14 cellular contexts compared by ENCODE assay signal in genomic region chr4:158094413-158095110, GRCh38.
DNase-seq lines count a peak whose midpoint lies in the region; ATAC-seq, FAIRE-seq and TF ChIP-seq lines count a peak whose summit lies in the region.
"Had no signal": no experiment of that assay in that cellular context is flagged by ENCODE, and none has a peak within 500 bp of the region (broad histone marks: within the 10 kb centered on the region; RNA-seq: fewer than 3 reads in every experiment).

No MANE protein-coding gene starts in this region.

- 95 to 100% methylated on average over 1 of the region's 1 CpG for WGBS in lung, 2 donors

- no peak for FAIRE-seq in bronchial epithelial cell (lab: Jason Lieb, UNC)

- H3K27me3 ChIP-seq in AG04450 (ENCODE audit: control insufficient read depth, insufficient read depth, low read length): no peaks in the 10 kb centered on the region
- no peaks in the 10 kb centered on the region for H3K27me3 ChIP-seq in bronchial epithelial cell (ENCODE audit: control insufficient read depth, insufficient read depth, low read length)
- no peaks in the 10 kb centered on the region for H3K27me3 ChIP-seq in lung (ENCODE audit: control insufficient read depth, insufficient read depth)
- H3K27me3 ChIP-seq: esophagus muscularis mucosa had no signal

- H3K27ac ChIP-seq in AG04450 (ENCODE audit: low read depth, low read length) (no peak overlapping the region), lung (ENCODE audit: low read depth in 1 of 2, low read length in 1 of 2) (no peak overlapping the region)
- H3K27ac ChIP-seq: KMS-11 had no signal

- CTCF ChIA-PET in AG04450 (lab: Charles Lee): no interaction called here

- H3K36me3 ChIP-seq in bronchial epithelial cell (ENCODE audit: control insufficient read depth, insufficient read depth, low read length) (no peaks in the 10 kb centered on the region), lung (ENCODE audit: control insufficient read depth in 2 of 2, insufficient read depth in 2 of 2, low read length in 2 of 2) (no peaks in the 10 kb centered on the region)
- H3K36me3 ChIP-seq: esophagus muscularis mucosa had no signal

- no peaks in the 10 kb centered on the region for H3K4me1 ChIP-seq in lung (ENCODE audit: control insufficient read depth in 2 of 2, insufficient read depth in 2 of 2, low read length in 2 of 2)
- H3K4me1 ChIP-seq: esophagus muscularis mucosa had no signal

- DNase-seq in AG04450 (ENCODE audit: low read depth, low spot score) (peak; percentile 3), M059J (ENCODE audit: low read depth) (peak; percentile 89), bronchial epithelial cell (ENCODE audit: low read depth) (peak; percentile 93), lung (ENCODE audit: low spot score) (no peak), DMS 273 (lab: John Stamatoyannopoulos, UW; ENCODE audit: unreplicated experiment) (no peak), epidermal melanocyte (ENCODE audit: insufficient read length, low spot score) (no peak), NCI-H2227 (lab: John Stamatoyannopoulos, UW; ENCODE audit: unreplicated experiment) (no peak)
- DNase-seq: activated CD4-positive, alpha-beta T cell treated with anti-CD3 and anti-CD28 coated beads, Interleukin-2, amount 50 U/mL, for 4 hours; activated naive CD8-positive, alpha-beta T cell treated with anti-CD3 and anti-CD28 coated beads, Interleukin-2, amount 10 ng/mL, durations not matched to agents 7 days and 5 days; NCI-H2227 treated with DMSO at 0.1 percent for 48 hours had no signal

- TF ChIP-seq CTCF in AG04450 (IDR thresholded peaks at IDR 0.05; ENCODE audit: low read depth, low read length): no peak
- TF ChIP-seq CTCF in bronchial epithelial cell (IDR thresholded peaks at IDR 0.05; ENCODE audit: insufficient read depth, low read length, severe bottlenecking): no peak
- no peak for TF ChIP-seq CTCF in lung (IDR thresholded peaks at IDR 0.05; ENCODE audit: control extremely low read depth, extremely low read depth)

- POLR2A ChIA-PET in AG04450 (lab: Yijun Ruan, JAX): no interaction called here

- ATAC-seq in lung (ENCODE audit: insufficient read depth, low FRiP score) (peak; percentile 43), GM19463 (IDR thresholded peaks at IDR 0.05; ENCODE audit: unreplicated experiment) (no peak)
- ATAC-seq: stimulated activated memory B cell treated with anti-CD40 and anti-IgM and Interleukin-4, amounts not matched to agents 10 μg/mL and 1 μg/mL and 100 μg/mL, for 72 hours had no signal

- no peak overlapping the region for H3K4me3 ChIP-seq in AG04450 (ENCODE audit: low read depth, low read length)
- no peak overlapping the region for H3K4me3 ChIP-seq in bronchial epithelial cell (ENCODE audit: low read depth, low read length)
- H3K4me3 ChIP-seq in lung: no peak overlapping the region
- H3K4me3 ChIP-seq: esophagus muscularis mucosa had no signal

- H3K9me3 ChIP-seq in AG04450 (ENCODE audit: control insufficient read depth, insufficient read depth, low read length) (no peaks in the 10 kb centered on the region), lung (ENCODE audit: control insufficient read depth in 2 of 2, insufficient read depth in 1 of 2, low read length in 1 of 2) (no peaks in the 10 kb centered on the region)
- H3K9me3 ChIP-seq: esophagus muscularis mucosa had no signal

Comparison
In these comparisons a context has a peak if more than half of its experiments do, and no peak if none do; other contexts are left out.
1. DNase-seq: peak in AG04450 (single experiment), M059J (single experiment) and bronchial epithelial cell (single experiment); none in lung (single experiment), DMS 273 (single experiment), epidermal melanocyte (single experiment) and NCI-H2227 (single experiment).